29 cellular contexts compared by ENCODE assay signal in genomic region chr11:272195-272930, GRCh38. TPM values are rescaled to one million over a fixed set of nuclear protein-coding genes. Genes with fewer than 3 reads are reported as not detected.
DNase-seq lines count a peak whose midpoint lies in the region; ATAC-seq, FAIRE-seq and TF ChIP-seq lines count a peak whose summit lies in the region.
"Had no signal": no experiment of that assay in that cellular context is flagged by ENCODE, and none has a peak within 500 bp of the region (broad histone marks: within the 10 kb centered on the region; RNA-seq: fewer than 3 reads in every experiment).

No MANE protein-coding gene starts in this region.

- H4K20me1 ChIP-seq in IMR-90 (ENCODE audit: insufficient read depth, low read length) (no peaks in the 10 kb centered on the region), H1 (replicated peaks in 1 of 2; ENCODE audit: control insufficient read depth in 1 of 2, insufficient read depth in 2 of 2, low read length in 2 of 2) (no peaks in the 10 kb centered on the region)

- H3K23ac ChIP-seq in IMR-90 (ENCODE audit: low read depth, low read length) (no peak overlapping the region), H1 (ENCODE audit: insufficient read length) (no peak overlapping the region)

- H3K79me2 ChIP-seq in H1 (ENCODE audit: control insufficient read depth in 1 of 2, insufficient read depth in 2 of 2, low read length in 2 of 2), result no peaks in the 10 kb centered on the region

- H3K27me3 ChIP-seq in right cardiac atrium (ENCODE audit: control insufficient read depth, insufficient read depth), result no peaks in the 10 kb centered on the region
- H3K27me3 ChIP-seq in IMR-90 (ENCODE audit: control insufficient read depth, insufficient read depth, low read length), result peaks cover 47% of the 10 kb centered on the region
- H3K27me3 ChIP-seq in H1 (replicated peaks in 1 of 4; ENCODE audit: control insufficient read depth in 3 of 4, extremely low read depth in 1 of 4, insufficient read depth in 3 of 4, low read length in 3 of 4), result no peaks in the 10 kb centered on the region

- no peaks in the 10 kb centered on the region for H3K79me1 ChIP-seq in IMR-90 (ENCODE audit: low read depth in 1 of 2, low read length in 2 of 2)
- no peaks in the 10 kb centered on the region for H3K79me1 ChIP-seq in H1 (ENCODE audit: low read depth, low read length)

- WGBS in right cardiac atrium, result 84% methylated on average over 22 of the region's 22 CpGs
- WGBS in IMR-90 (ENCODE audit: extremely low coverage in 2 of 2, insufficient read length in 1 of 2), 2 experiments, result 86% methylated on average over 13 of the region's 22 CpGs; no CpG with 5 or more reads in 1 of the 2 experiments
- 94% methylated on average over 22 of the region's 22 CpGs; no CpG with 5 or more reads in 1 of the 2 experiments for WGBS in H1 (ENCODE audit: extremely low coverage in 1 of 2, insufficient coverage in 1 of 2, insufficient read length in 1 of 2, insufficient replicate concordance in 2 of 2, low coverage in 1 of 2, low lambda C conversion rate in 2 of 2, missing lambda C conversion rate in 1 of 2), 2 experiments

- H3K4me2 ChIP-seq in IMR-90 (ENCODE audit: low read depth, low read length) (no peak overlapping the region), H1 (ENCODE audit: insufficient read depth in 1 of 2, low read depth in 2 of 2, low read length in 2 of 2) (no peak overlapping the region)

- H3K27me3 Mint-ChIP-seq in MCF 10A (ENCODE audit: insufficient read depth, unreplicated experiment), result peaks cover 40% of the 10 kb centered on the region
- H3K27me3 Mint-ChIP-seq: activated T-cell treated with anti-CD3 and anti-CD28 coated beads, Interleukin-2, amount 50 U/mL, for 24 hours; stimulated activated naive CD8-positive, alpha-beta T cell treated with anti-CD3 and anti-CD28 coated beads, Interleukin-15, Interleukin-2, amounts not matched to agents 100 ng/mL and 50 ng/mL, for 24 hours had no signal

- no TSS peak for BruUV-seq in IMR-90 (replicated peaks; lab: Mats Ljungman, UMichigan)
- BruUV-seq in MCF 10A (replicated peaks; lab: Mats Ljungman, UMichigan), result no TSS peak

- DNase-seq in right cardiac atrium (peak in 2 of 3 donors; percentile 26 to 46), left cardiac atrium (no peak), IMR-90 (no peak), H1 (ENCODE audit: low read depth in 1 of 2, low spot score in 2 of 2) (peak in 1 of 2 experiments; percentile 29), D721Med (ENCODE audit: insufficient read length, low spot score) (no peak), MCF 10A (ENCODE audit: unreplicated experiment) (no peak)
- peak; percentile 21 for DNase-seq in stimulated activated CD8-positive, alpha-beta memory T cell treated with anti-CD3 and anti-CD28 coated beads, Interleukin-4, amount 100 ng/mL, for 48 hours
- DNase-seq: activated CD4-positive, alpha-beta T cell treated with anti-CD3 and anti-CD28 coated beads, Interleukin-2, amount 10 ng/mL, durations not matched to agents 7 days and 5 days; activated T-cell treated with anti-CD3 and anti-CD28 coated beads, Interleukin-2, amount 50 U/mL, for 24 hours; COR-L47; effector CD8-positive, alpha-beta T cell; HCEC 1CT; Kasumi-1; mesendoderm; NCI-H1092; NCI-H2081 treated with DMSO at 0.1 percent for 48 hours; nephron progenitor cell; SW 1271; transverse colon had no signal

- no peak overlapping the region for H3K56ac ChIP-seq in IMR-90 (ENCODE audit: extremely low read depth, insufficient read depth, low read length)
- H3K56ac ChIP-seq in H1 (replicated peaks; ENCODE audit: insufficient read length, low read depth, low read length), result no peak overlapping the region

- H3K36me3 Mint-ChIP-seq in MCF 10A (ENCODE audit: insufficient read depth, unreplicated experiment), result no peaks in the 10 kb centered on the region

- FAIRE-seq in H1 (lab: Jason Lieb, UNC), result no peak
- no peak for FAIRE-seq in D721Med (lab: Jason Lieb, UNC)

- POLR2A ChIA-PET in IMR-90 (lab: Charles Lee; ENCODE audit: unreplicated experiment), result no interaction called here
- POLR2A ChIA-PET in H1 (lab: Charles Lee; ENCODE audit: partially characterized antibody), result interaction anchor here (0.9 to 2.5 kb wide), 3 partner anchors 15 to 21 kb away, joined by 3 to 8 read pairs (median 3); no protein-coding TSS in a partner anchor
- POLR2A ChIA-PET in MCF 10A (lab: Yijun Ruan, JAX), result interaction anchor here (0.5 to 0.6 kb wide), 2 partner anchors 14 to 226 kb away, joined by 3 read pairs; no protein-coding TSS in a partner anchor

- in situ Hi-C loops in IMR-90 (cut with MboI; ENCODE audit: low sequenced_read_pairs), result no loop called here

- ATAC-seq in right cardiac atrium (no peak), left cardiac atrium (no peak), IMR-90 (ENCODE audit: low read depth) (no peak), GM21717 (IDR thresholded peaks at IDR 0.05; ENCODE audit: unreplicated experiment) (no peak)
- ATAC-seq: activated naive CD4-positive, alpha-beta T cell treated with anti-CD3 and anti-CD28 coated beads, Interleukin-2, amount 50 U/mL, for 72 hours; gastroesophageal sphincter had no signal

- no peak overlapping the region for H2BK20ac ChIP-seq in IMR-90 (ENCODE audit: low read depth, low read length)
- no peak overlapping the region for H2BK20ac ChIP-seq in H1 (ENCODE audit: low read length)

- H3K4me3 ChIP-seq in right cardiac atrium (ENCODE audit: low read length) (no peak overlapping the region), IMR-90 (ENCODE audit: insufficient read depth, low read depth, low read length) (no peak overlapping the region), H1 (ENCODE audit: extremely low read depth in 1 of 4, insufficient read depth in 2 of 4, low read depth in 3 of 4, low read length in 4 of 4) (no peak overlapping the region)
- H3K4me3 ChIP-seq: esophagus muscularis mucosa, gastroesophageal sphincter, prostate gland, transverse colon had no signal

- H2BK15ac ChIP-seq in IMR-90 (ENCODE audit: low read depth, low read length) (no peak overlapping the region), H1 (ENCODE audit: low read length) (peak overlapping the region; percentile 46; the same call in 1 of the 2 replicates)

- peaks cover 14% of the 10 kb centered on the region for H3K4me1 Mint-ChIP-seq in MCF 10A (ENCODE audit: insufficient read depth, unreplicated experiment)

- H2BK12ac ChIP-seq in H1 (ENCODE audit: low read depth, low read length), result peak overlapping the region; percentile 84; the same call in 1 of the 2 replicates

- H3K23me2 ChIP-seq in H1 (ENCODE audit: low read depth, low read length), result no peaks in the 10 kb centered on the region

- no peak for TF ChIP-seq CTCF in IMR-90 (conservative IDR thresholded peaks at IDR 0.05; ENCODE audit: low read depth, low read length)
- no peak for TF ChIP-seq CTCF in H1 (IDR thresholded peaks at IDR 0.05; ENCODE audit: control extremely low read depth in 1 of 3, insufficient read depth in 1 of 3, low read depth in 1 of 3, low read length in 3 of 3)
- no peak for TF ChIP-seq CTCF in D721Med (IDR thresholded peaks at IDR 0.05; ENCODE audit: insufficient read depth, missing control alignments)
- no peak for TF ChIP-seq CTCF in MCF 10A (IDR thresholded peaks at IDR 0.05; ENCODE audit: unreplicated experiment)

- H3K27ac Mint-ChIP-seq in MCF 10A (ENCODE audit: low read depth, unreplicated experiment), result no peak overlapping the region
- H3K27ac Mint-ChIP-seq: activated T-cell treated with anti-CD3 and anti-CD28 coated beads, Interleukin-2, amount 50 U/mL, for 24 hours; nephron progenitor cell had no signal

- H3K14ac ChIP-seq in IMR-90 (replicated peaks; ENCODE audit: low read depth, low read length), result no peak overlapping the region
- no peak overlapping the region for H3K14ac ChIP-seq in H1 (ENCODE audit: insufficient read length)

- no peaks in the 10 kb centered on the region for H3K4me1 ChIP-seq in right cardiac atrium (ENCODE audit: control insufficient read depth, insufficient read depth, low read length)
- no peaks in the 10 kb centered on the region for H3K4me1 ChIP-seq in IMR-90 (ENCODE audit: control insufficient read depth, insufficient read depth, low read length)
- H3K4me1 ChIP-seq in H1 (replicated peaks in 1 of 4; ENCODE audit: control insufficient read depth in 3 of 4, insufficient read depth in 4 of 4, low read length in 3 of 4), result peaks cover 4 to 20% (median 14%) of the 10 kb centered on the region in 4 experiments
- H3K4me1 ChIP-seq: prostate gland had no signal

- no peak overlapping the region for H2BK120ac ChIP-seq in IMR-90 (ENCODE audit: low read depth, low read length)
- no peak overlapping the region for H2BK120ac ChIP-seq in H1 (replicated peaks; ENCODE audit: low read depth, low read length)

- H3K9me3 ChIP-seq in right cardiac atrium (ENCODE audit: control insufficient read depth, low read length) (no peaks in the 10 kb centered on the region), IMR-90 (ENCODE audit: control insufficient read depth, insufficient read depth, low read length) (peaks cover 2% of the 10 kb centered on the region; the same call in 1 of the 2 replicates), H1 (ENCODE audit: insufficient read depth in 2 of 2, low read depth in 1 of 2, low read length in 1 of 2) (no peaks in the 10 kb centered on the region)
- H3K9me3 ChIP-seq: esophagus muscularis mucosa, gastroesophageal sphincter, prostate gland, transverse colon had no signal

- TF ChIP-seq POLR2A in IMR-90 (IDR thresholded peaks at IDR 0.05; ENCODE audit: low read depth, low read length) (no peak), H1 (IDR thresholded peaks at IDR 0.05; ENCODE audit: control extremely low read depth in 1 of 2, low read depth in 2 of 2, low read length in 2 of 2) (no peak)

- H3K4me3 Mint-ChIP-seq in MCF 10A (ENCODE audit: unreplicated experiment), result no peak overlapping the region
- H3K4me3 Mint-ChIP-seq: activated CD4-positive, alpha-beta T cell treated with anti-CD3 and anti-CD28 coated beads, Interleukin-2, amount 10 ng/mL, durations not matched to agents 7 days and 5 days; activated T-cell treated with anti-CD3 and anti-CD28 coated beads, Interleukin-2, amount 50 U/mL, for 24 hours; nephron progenitor cell; stimulated activated naive CD8-positive, alpha-beta T cell treated with anti-CD3 and anti-CD28 coated beads, Interleukin-15, Interleukin-2, amounts not matched to agents 100 ng/mL and 50 ng/mL, for 24 hours had no signal

- H3K9me1 ChIP-seq in IMR-90 (ENCODE audit: insufficient read depth, low read length), result no peaks in the 10 kb centered on the region

- intact Hi-C loops in right cardiac atrium (cut with DNase I) (no loop called here), left cardiac atrium (cut with DNase I) (no loop called here), IMR-90 (cut with micrococcal nuclease) (no loop called here), MCF 10A (cut with micrococcal nuclease) (no loop called here)

- no peaks in the 10 kb centered on the region for H3K9me3 Mint-ChIP-seq in MCF 10A (ENCODE audit: unreplicated experiment)

- no peak overlapping the region for H4K8ac ChIP-seq in IMR-90 (ENCODE audit: low read depth in 2 of 2, low read length in 2 of 2)
- H4K8ac ChIP-seq in H1 (ENCODE audit: extremely low read depth, insufficient read depth, low read length), result no peak overlapping the region

- H3K4ac ChIP-seq in IMR-90 (ENCODE audit: low read depth, low read length) (no peak overlapping the region), H1 (replicated peaks; ENCODE audit: insufficient read length, low read depth, low read length) (peak overlapping the region; percentile 54)

- H2BK5ac ChIP-seq in IMR-90 (ENCODE audit: low read depth, low read length, poor library complexity, severe bottlenecking), result no peak overlapping the region
- no peak overlapping the region for H2BK5ac ChIP-seq in H1 (ENCODE audit: low read depth, low read length)

- H3K36me3 ChIP-seq in IMR-90 (ENCODE audit: control insufficient read depth, insufficient read depth, low read length), result no peaks in the 10 kb centered on the region
- H3K36me3 ChIP-seq in H1 (ENCODE audit: control insufficient read depth in 2 of 4, insufficient read depth in 4 of 4, low read length in 3 of 4), result no peaks in the 10 kb centered on the region
- H3K36me3 ChIP-seq: esophagus muscularis mucosa, gastroesophageal sphincter, prostate gland, transverse colon had no signal

- H2AFZ ChIP-seq in IMR-90 (replicated peaks; ENCODE audit: low read length, poor library complexity) (no peak overlapping the region), H1 (ENCODE audit: low read length) (no peak overlapping the region)

- H3K27ac ChIP-seq in right cardiac atrium (ENCODE audit: low read length) (no peak overlapping the region), IMR-90 (ENCODE audit: insufficient read depth, low read length) (no peak overlapping the region), H1 (ENCODE audit: low read depth, low read length) (no peak overlapping the region)
- H3K27ac ChIP-seq: esophagus muscularis mucosa, gastroesophageal sphincter, prostate gland, transverse colon had no signal

- H4K5ac ChIP-seq in IMR-90 (ENCODE audit: low read depth, low read length) (no peak overlapping the region), H1 (ENCODE audit: insufficient read length, low read depth, low read length) (no peak overlapping the region)

- H3K18ac ChIP-seq in IMR-90 (ENCODE audit: low read depth, low read length) (no peak overlapping the region), H1 (ENCODE audit: extremely low read depth, low read length) (no peak overlapping the region; the same call in 1 of the 2 replicates)

- TF ChIP-seq RAD21 in IMR-90 (IDR thresholded peaks at IDR 0.05; ENCODE audit: low read length) (no peak), H1 (IDR thresholded peaks at IDR 0.05 in 1 of 2, conservative IDR thresholded peaks at IDR 0.05 in 1 of 2; ENCODE audit: low read depth in 2 of 2, low read length in 2 of 2) (no peak)

- H3K9ac ChIP-seq in IMR-90 (ENCODE audit: low read depth, low read length) (no peak overlapping the region), H1 (replicated peaks in 1 of 4; ENCODE audit: extremely low read depth in 1 of 4, low read depth in 3 of 4, low read length in 3 of 4) (no peak overlapping the region)

- H4K91ac ChIP-seq in IMR-90 (ENCODE audit: insufficient read depth, low read depth, low read length) (no peak overlapping the region), H1 (replicated peaks; ENCODE audit: insufficient read length, low read length) (no peak overlapping the region)

- CTCF ChIA-PET in IMR-90 (lab: Yijun Ruan, JAX), result no interaction called here
- CTCF ChIA-PET in H1 (lab: Charles Lee; ENCODE audit: partially characterized antibody), result interaction anchor here (0.8 to 7.0 kb wide), 6 partner anchors 8 to 91 kb away, joined by 3 to 36 read pairs (median 5); no protein-coding TSS in a partner anchor
- CTCF ChIA-PET in MCF 10A (lab: Yijun Ruan, JAX), result no interaction called here

- H2AK9ac ChIP-seq in IMR-90 (replicated peaks; ENCODE audit: low read depth, low read length, poor library complexity), result peak overlapping the region; percentile 19

- H2AK5ac ChIP-seq in IMR-90 (ENCODE audit: low read depth, low read length), result no peak overlapping the region
- peak overlapping the region; percentile 48; the same call in 1 of the 2 replicates for H2AK5ac ChIP-seq in H1 (ENCODE audit: low read depth, low read length)

- no peak for TF ChIP-seq EP300 in H1 (IDR thresholded peaks at IDR 0.05; ENCODE audit: borderline replicate concordance in 1 of 2, low read depth in 2 of 2, low read length in 2 of 2)

- dilution Hi-C loops in IMR-90 (cut with HindIII; ENCODE audit: low sequenced_read_pairs, unreplicated experiment), result no loop called here

RNA-seq across cellular contexts. Expression of gene NLRP6, which starts 5.8 kb away (rescaled TPM):
- total RNA-seq in right cardiac atrium, result under 1 TPM in 2 of 4 donors, not detected in 2; 0.11 to 0.24 TPM
- 0.02 TPM for polyA plus RNA-seq in right cardiac atrium
- under 1 TPM; 0.16 to 0.62 TPM for total RNA-seq in left cardiac atrium
- total RNA-seq in IMR-90 (2012; rRNA removed), result not detected in 2 replicates
- polyA plus RNA-seq in IMR-90 (2012; rRNA removed), result not detected in 2 replicates
- not detected in 2 replicates for polyA plus RNA-seq in IMR-90 (2012; cell fraction: cytosol; rRNA removed)
- polyA plus RNA-seq in IMR-90 (2012; cell fraction: nucleus; rRNA removed; ENCODE audit: low replicate concordance), result 0.02 TPM in 1 of 2 replicates, not detected in the other
- not detected in 2 replicates for total RNA-seq in H1 (2021; fragmentation: NEBNext Ultra II Directional; extraction: Animal tissue kit (Norgen Biotek cat#: 25700))
- 0.06 TPM in 1 of 2 replicates, not detected in the other for polyA plus RNA-seq in H1 (2011; rRNA removed)
- 0.06 TPM for polyA plus RNA-seq in H1 (2011; cell fraction: cytosol; rRNA removed)
- 0.19 TPM for polyA plus RNA-seq in H1 (2011; cell fraction: nucleus; rRNA removed)
- 0.05 to 0.13 TPM in 2 of 4 replicates, not detected in the others for polyA plus RNA-seq in H1 (2012, experiment 1 of 2)
- polyA plus RNA-seq in H1 (2012, experiment 2 of 2), result not detected
- polyA plus RNA-seq in H1 (2013, experiment 1 of 2), result not detected
- not detected for polyA plus RNA-seq in H1 (2013, experiment 2 of 2)
- not detected in 2 replicates for polyA minus RNA-seq in H1 (2011; rRNA and poly(A)+ RNA removed)
- polyA minus RNA-seq in H1 (2011; cell fraction: cytosol; rRNA and poly(A)+ RNA removed), result not detected
- 0.20 TPM for polyA minus RNA-seq in H1 (2011; cell fraction: nucleus; rRNA and poly(A)+ RNA removed)
- total RNA-seq in MCF 10A (2022), result not detected in 2 replicates
- total RNA-seq: HT1080, kidney epithelial cell, NCI-H460, skeletal muscle tissue had no signal

RNA-seq across cellular contexts. Expression of gene PGGHG, which starts 16.6 kb away (rescaled TPM):
- 10 to 100 TPM in 3 of 4 donors, 1 to 10 TPM in 1; 9.9 to 15.8 (median 11.9) TPM for total RNA-seq in right cardiac atrium
- polyA plus RNA-seq in right cardiac atrium, result 18.7 TPM
- 10 to 100 TPM; 10.8 to 15.8 TPM for total RNA-seq in left cardiac atrium
- 1.4 and 1.8 TPM in 2 replicates for total RNA-seq in IMR-90 (2012; rRNA removed)
- polyA plus RNA-seq in IMR-90 (2012; rRNA removed), result 16.2 and 17.0 TPM in 2 replicates
- polyA plus RNA-seq in IMR-90 (2012; cell fraction: cytosol; rRNA removed), result 2.1 and 3.3 TPM in 2 replicates
- polyA plus RNA-seq in IMR-90 (2012; cell fraction: nucleus; rRNA removed; ENCODE audit: low replicate concordance), result 170 and 305 TPM in 2 replicates
- 52.9 and 60.7 TPM in 2 replicates for total RNA-seq in H1 (2021; fragmentation: NEBNext Ultra II Directional; extraction: Animal tissue kit (Norgen Biotek cat#: 25700))
- polyA plus RNA-seq in H1 (2011; rRNA removed), result 34.8 and 61.4 TPM in 2 replicates
- polyA plus RNA-seq in H1 (2011; cell fraction: cytosol; rRNA removed), result 56.3 TPM
- polyA plus RNA-seq in H1 (2011; cell fraction: nucleus; rRNA removed), result 681 TPM
- polyA plus RNA-seq in H1 (2012, experiment 1 of 2), result 50.3 to 86.1 TPM (median 73.3 TPM) in 4 replicates
- 36.1 TPM for polyA plus RNA-seq in H1 (2012, experiment 2 of 2)
- polyA plus RNA-seq in H1 (2013, experiment 1 of 2), result 44.0 TPM
- polyA plus RNA-seq in H1 (2013, experiment 2 of 2), result 38.3 TPM
- polyA minus RNA-seq in H1 (2011; rRNA and poly(A)+ RNA removed), result 8.6 and 10.8 TPM in 2 replicates
- 17.0 TPM for polyA minus RNA-seq in H1 (2011; cell fraction: cytosol; rRNA and poly(A)+ RNA removed)
- 53.3 TPM for polyA minus RNA-seq in H1 (2011; cell fraction: nucleus; rRNA and poly(A)+ RNA removed)
- total RNA-seq in MCF 10A (2022), result 6.3 and 8.5 TPM in 2 replicates

RNA-seq across cellular contexts. Expression of gene IFITM5, which starts 27.0 kb away (rescaled TPM):
- total RNA-seq in right cardiac atrium (not detected), left cardiac atrium (not detected), IMR-90 (2012; rRNA removed) (not detected in 2 replicates), MCF 10A (2022) (not detected in 2 replicates)
- polyA plus RNA-seq in right cardiac atrium (not detected), IMR-90 (2012; rRNA removed) (not detected in 2 replicates), H1 (2011; rRNA removed) (0.50 TPM in 1 of 2 replicates, not detected in the other)
- not detected in 2 replicates for polyA plus RNA-seq in IMR-90 (2012; cell fraction: cytosol; rRNA removed)
- not detected in 2 replicates for polyA plus RNA-seq in IMR-90 (2012; cell fraction: nucleus; rRNA removed; ENCODE audit: low replicate concordance)
- not detected in 2 replicates for total RNA-seq in H1 (2021; fragmentation: NEBNext Ultra II Directional; extraction: Animal tissue kit (Norgen Biotek cat#: 25700))
- polyA plus RNA-seq in H1 (2011; cell fraction: cytosol; rRNA removed), result 0.21 TPM
- 0.30 TPM for polyA plus RNA-seq in H1 (2011; cell fraction: nucleus; rRNA removed)
- polyA plus RNA-seq in H1 (2012, experiment 1 of 2), result 0.33 TPM in 1 of 4 replicates, not detected in the others
- not detected for polyA plus RNA-seq in H1 (2012, experiment 2 of 2)
- polyA plus RNA-seq in H1 (2013, experiment 1 of 2), result 0.26 TPM
- polyA plus RNA-seq in H1 (2013, experiment 2 of 2), result 0.11 TPM
- not detected in 2 replicates for polyA minus RNA-seq in H1 (2011; rRNA and poly(A)+ RNA removed)
- polyA minus RNA-seq in H1 (2011; cell fraction: cytosol; rRNA and poly(A)+ RNA removed), result not detected
- polyA minus RNA-seq in H1 (2011; cell fraction: nucleus; rRNA and poly(A)+ RNA removed), result not detected
- total RNA-seq: activated CD4-positive, alpha-beta T cell treated with anti-CD3 and anti-CD28 coated beads, Interleukin-2, amount 10 ng/mL, durations not matched to agents 7 days and 5 days; activated naive CD4-positive, alpha-beta T cell treated with anti-CD3 and anti-CD28 coated beads, Interleukin-2, amount 50 U/mL, for 72 hours; esophagus muscularis mucosa; gastroesophageal sphincter; HT1080; kidney epithelial cell; NCI-H460; prostate gland; skeletal muscle tissue; transverse colon had no signal

RNA-seq across cellular contexts. Expression of gene IFITM2, which starts 35.3 kb away (rescaled TPM):
- total RNA-seq in right cardiac atrium (100 to 1,000 TPM; 180 to 290 (median 240) TPM), left cardiac atrium (100 to 1,000 TPM; 420 to 494 TPM), IMR-90 (2012; rRNA removed) (26.4 and 31.2 TPM in 2 replicates), MCF 10A (2022) (288 and 314 TPM in 2 replicates)
- polyA plus RNA-seq in right cardiac atrium (393 TPM), IMR-90 (2012; rRNA removed) (564 and 600 TPM in 2 replicates), H1 (2011; rRNA removed) (764 and 902 TPM in 2 replicates)
- polyA plus RNA-seq in IMR-90 (2012; cell fraction: cytosol; rRNA removed), result 588 and 1,067 TPM in 2 replicates
- polyA plus RNA-seq in IMR-90 (2012; cell fraction: nucleus; rRNA removed; ENCODE audit: low replicate concordance), result 95.2 and 139 TPM in 2 replicates
- total RNA-seq in H1 (2021; fragmentation: NEBNext Ultra II Directional; extraction: Animal tissue kit (Norgen Biotek cat#: 25700)), result 363 and 399 TPM in 2 replicates
- 381 TPM for polyA plus RNA-seq in H1 (2011; cell fraction: cytosol; rRNA removed)
- 326 TPM for polyA plus RNA-seq in H1 (2011; cell fraction: nucleus; rRNA removed)
- polyA plus RNA-seq in H1 (2012, experiment 1 of 2), result 487 to 716 TPM (median 624 TPM) in 4 replicates
- polyA plus RNA-seq in H1 (2012, experiment 2 of 2), result 666 TPM
- 1,170 TPM for polyA plus RNA-seq in H1 (2013, experiment 1 of 2)
- 1,490 TPM for polyA plus RNA-seq in H1 (2013, experiment 2 of 2)
- polyA minus RNA-seq in H1 (2011; rRNA and poly(A)+ RNA removed), result 220 and 246 TPM in 2 replicates
- 86.5 TPM for polyA minus RNA-seq in H1 (2011; cell fraction: cytosol; rRNA and poly(A)+ RNA removed)
- 58.9 TPM for polyA minus RNA-seq in H1 (2011; cell fraction: nucleus; rRNA and poly(A)+ RNA removed)

RNA-seq across cellular contexts. Expression of gene PSMD13, which starts 35.6 kb away (rescaled TPM):
- total RNA-seq in right cardiac atrium (10 to 100 TPM; 76.8 to 92.9 (median 85.9) TPM), left cardiac atrium (10 to 100 TPM; 75.5 to 87.3 TPM), IMR-90 (2012; rRNA removed) (217 and 232 TPM in 2 replicates), MCF 10A (2022) (86.8 and 103 TPM in 2 replicates)
- polyA plus RNA-seq in right cardiac atrium (106 TPM), IMR-90 (2012; rRNA removed) (177 and 185 TPM in 2 replicates), H1 (2011; rRNA removed) (121 and 130 TPM in 2 replicates)
- 137 and 178 TPM in 2 replicates for polyA plus RNA-seq in IMR-90 (2012; cell fraction: cytosol; rRNA removed)
- polyA plus RNA-seq in IMR-90 (2012; cell fraction: nucleus; rRNA removed; ENCODE audit: low replicate concordance), result 136 and 175 TPM in 2 replicates
- total RNA-seq in H1 (2021; fragmentation: NEBNext Ultra II Directional; extraction: Animal tissue kit (Norgen Biotek cat#: 25700)), result 136 and 141 TPM in 2 replicates
- polyA plus RNA-seq in H1 (2011; cell fraction: cytosol; rRNA removed), result 158 TPM
- 84.4 TPM for polyA plus RNA-seq in H1 (2011; cell fraction: nucleus; rRNA removed)
- polyA plus RNA-seq in H1 (2012, experiment 1 of 2), result 141 to 163 TPM (median 151 TPM) in 4 replicates
- polyA plus RNA-seq in H1 (2012, experiment 2 of 2), result 136 TPM
- 68.4 TPM for polyA plus RNA-seq in H1 (2013, experiment 1 of 2)
- 67.6 TPM for polyA plus RNA-seq in H1 (2013, experiment 2 of 2)
- polyA minus RNA-seq in H1 (2011; rRNA and poly(A)+ RNA removed), result 65.1 and 83.5 TPM in 2 replicates
- 37.7 TPM for polyA minus RNA-seq in H1 (2011; cell fraction: cytosol; rRNA and poly(A)+ RNA removed)
- 35.1 TPM for polyA minus RNA-seq in H1 (2011; cell fraction: nucleus; rRNA and poly(A)+ RNA removed)

Comparison
In these comparisons a context has a peak if more than half of its experiments do, and no peak if none do; other contexts are left out.
1. DNase-seq: peak in right cardiac atrium (2 of 3) and stimulated activated CD8-positive, alpha-beta memory T cell treated with anti-CD3 and anti-CD28 coated beads, Interleukin-4, amount 100 ng/mL, for 48 hours (single experiment); none in left cardiac atrium (single experiment), IMR-90 (single experiment), D721Med (single experiment) and MCF 10A (single experiment).